In genomic region chr10:52526251-52526823, GRCh38 we compare ENCODE assay signal across 1 cellular context.
TF ChIP-seq lines count a peak whose summit lies in the region.

No MANE protein-coding gene starts in this region.

TF ChIP-seq in SK-N-SH, 30 proteins besides CTCF, POLR2A, EP300 and RAD21 (continued from another document):
- TF ChIP-seq RXRA (IDR thresholded peaks at IDR 0.05; ENCODE audit: borderline replicate concordance, low read depth) (no peak), RFX5 (IDR thresholded peaks at IDR 0.05; ENCODE audit: low read length) (no peak), FOXM1 (IDR thresholded peaks at IDR 0.05; ENCODE audit: low read depth) (no peak), USF1 (IDR thresholded peaks at IDR 0.05; ENCODE audit: borderline replicate concordance, low read depth) (no peak), RCOR1 (IDR thresholded peaks at IDR 0.05; ENCODE audit: low read length) (no peak), NFIC (IDR thresholded peaks at IDR 0.05; ENCODE audit: borderline replicate concordance) (0 out of 2 replicates have a peak, but pooled peaks have one; percentile 9), FOSL2 (IDR thresholded peaks at IDR 0.05; ENCODE audit: borderline replicate concordance, low read depth) (no peak), ELF1 (IDR thresholded peaks at IDR 0.05) (no peak)
- TF ChIP-seq, protein P1, sequence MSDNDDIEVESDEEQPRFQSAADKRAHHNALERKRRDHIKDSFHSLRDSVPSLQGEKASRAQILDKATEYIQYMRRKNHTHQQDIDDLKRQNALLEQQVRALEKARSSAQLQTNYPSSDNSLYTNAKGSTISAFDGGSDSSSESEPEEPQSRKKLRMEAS (IDR thresholded peaks at IDR 0.05; ENCODE audit: low read depth): no peak
